Comparison of ENCODE assay signal across 1 cellular context in the genomic region with DNA sequence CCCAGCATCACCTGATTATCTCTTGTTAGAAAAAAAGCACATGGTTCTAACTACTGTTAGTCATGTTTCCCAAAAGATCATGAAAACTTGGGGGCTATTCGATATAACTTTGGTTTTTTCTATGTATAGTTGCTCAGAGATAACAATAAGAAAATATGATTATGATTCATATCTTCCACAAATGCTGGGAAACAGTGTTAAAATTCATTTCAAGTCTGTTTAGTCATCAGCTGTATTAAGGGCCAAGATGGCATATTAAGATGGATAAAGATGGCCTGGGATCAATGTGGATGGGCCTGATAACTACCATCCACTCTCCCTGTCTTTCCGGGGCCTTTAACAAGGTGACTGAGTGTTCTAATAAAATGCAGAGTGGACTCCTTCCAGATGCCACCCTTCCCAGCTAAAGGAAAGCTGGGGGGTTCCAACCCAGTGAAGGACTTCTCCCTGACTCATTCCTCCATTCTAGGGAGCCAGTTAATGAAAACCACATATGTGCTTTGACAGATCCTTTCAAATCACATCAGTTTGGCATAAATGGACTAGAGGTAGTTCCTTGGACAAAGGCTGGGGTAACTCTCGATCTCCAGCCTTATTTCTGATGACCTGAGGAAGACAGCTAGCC.
TF ChIP-seq lines count a peak whose summit lies in the region.

No MANE protein-coding gene starts in this region.

TF ChIP-seq in SK-N-SH, 30 proteins besides CTCF, POLR2A, EP300 and RAD21 (continued from another document):
- TF ChIP-seq, protein P1, sequence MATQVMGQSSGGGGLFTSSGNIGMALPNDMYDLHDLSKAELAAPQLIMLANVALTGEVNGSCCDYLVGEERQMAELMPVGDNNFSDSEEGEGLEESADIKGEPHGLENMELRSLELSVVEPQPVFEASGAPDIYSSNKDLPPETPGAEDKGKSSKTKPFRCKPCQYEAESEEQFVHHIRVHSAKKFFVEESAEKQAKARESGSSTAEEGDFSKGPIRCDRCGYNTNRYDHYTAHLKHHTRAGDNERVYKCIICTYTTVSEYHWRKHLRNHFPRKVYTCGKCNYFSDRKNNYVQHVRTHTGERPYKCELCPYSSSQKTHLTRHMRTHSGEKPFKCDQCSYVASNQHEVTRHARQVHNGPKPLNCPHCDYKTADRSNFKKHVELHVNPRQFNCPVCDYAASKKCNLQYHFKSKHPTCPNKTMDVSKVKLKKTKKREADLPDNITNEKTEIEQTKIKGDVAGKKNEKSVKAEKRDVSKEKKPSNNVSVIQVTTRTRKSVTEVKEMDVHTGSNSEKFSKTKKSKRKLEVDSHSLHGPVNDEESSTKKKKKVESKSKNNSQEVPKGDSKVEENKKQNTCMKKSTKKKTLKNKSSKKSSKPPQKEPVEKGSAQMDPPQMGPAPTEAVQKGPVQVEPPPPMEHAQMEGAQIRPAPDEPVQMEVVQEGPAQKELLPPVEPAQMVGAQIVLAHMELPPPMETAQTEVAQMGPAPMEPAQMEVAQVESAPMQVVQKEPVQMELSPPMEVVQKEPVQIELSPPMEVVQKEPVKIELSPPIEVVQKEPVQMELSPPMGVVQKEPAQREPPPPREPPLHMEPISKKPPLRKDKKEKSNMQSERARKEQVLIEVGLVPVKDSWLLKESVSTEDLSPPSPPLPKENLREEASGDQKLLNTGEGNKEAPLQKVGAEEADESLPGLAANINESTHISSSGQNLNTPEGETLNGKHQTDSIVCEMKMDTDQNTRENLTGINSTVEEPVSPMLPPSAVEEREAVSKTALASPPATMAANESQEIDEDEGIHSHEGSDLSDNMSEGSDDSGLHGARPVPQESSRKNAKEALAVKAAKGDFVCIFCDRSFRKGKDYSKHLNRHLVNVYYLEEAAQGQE (IDR thresholded peaks at IDR 0.05; ENCODE audit: low read depth, low read length): no peak
- no peak for TF ChIP-seq ELF1 (IDR thresholded peaks at IDR 0.05)
- TF ChIP-seq GATA2 (CRISPR knock-in tag; IDR thresholded peaks at IDR 0.05): no peak
- TF ChIP-seq FOXM1 (IDR thresholded peaks at IDR 0.05; ENCODE audit: low read depth): no peak
- no peak for TF ChIP-seq TAF1 (IDR thresholded peaks at IDR 0.05; ENCODE audit: borderline replicate concordance, low read depth, low read length)
- TF ChIP-seq CHD2 (IDR thresholded peaks at IDR 0.05; ENCODE audit: low read length, partially characterized antibody): no peak
- TF ChIP-seq, protein P2, sequence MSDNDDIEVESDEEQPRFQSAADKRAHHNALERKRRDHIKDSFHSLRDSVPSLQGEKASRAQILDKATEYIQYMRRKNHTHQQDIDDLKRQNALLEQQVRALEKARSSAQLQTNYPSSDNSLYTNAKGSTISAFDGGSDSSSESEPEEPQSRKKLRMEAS (IDR thresholded peaks at IDR 0.05; ENCODE audit: low read depth): no peak
- TF ChIP-seq YY1 (IDR thresholded peaks at IDR 0.05; ENCODE audit: low read depth): no peak
- TF ChIP-seq SIN3A (IDR thresholded peaks at IDR 0.05; ENCODE audit: borderline replicate concordance, low read depth, low read length): no peak
- TF ChIP-seq RCOR1 (IDR thresholded peaks at IDR 0.05; ENCODE audit: low read length): no peak
- no peak for TF ChIP-seq MEF2A (IDR thresholded peaks at IDR 0.05; ENCODE audit: borderline replicate concordance, low read depth)
- TF ChIP-seq, protein P3, sequence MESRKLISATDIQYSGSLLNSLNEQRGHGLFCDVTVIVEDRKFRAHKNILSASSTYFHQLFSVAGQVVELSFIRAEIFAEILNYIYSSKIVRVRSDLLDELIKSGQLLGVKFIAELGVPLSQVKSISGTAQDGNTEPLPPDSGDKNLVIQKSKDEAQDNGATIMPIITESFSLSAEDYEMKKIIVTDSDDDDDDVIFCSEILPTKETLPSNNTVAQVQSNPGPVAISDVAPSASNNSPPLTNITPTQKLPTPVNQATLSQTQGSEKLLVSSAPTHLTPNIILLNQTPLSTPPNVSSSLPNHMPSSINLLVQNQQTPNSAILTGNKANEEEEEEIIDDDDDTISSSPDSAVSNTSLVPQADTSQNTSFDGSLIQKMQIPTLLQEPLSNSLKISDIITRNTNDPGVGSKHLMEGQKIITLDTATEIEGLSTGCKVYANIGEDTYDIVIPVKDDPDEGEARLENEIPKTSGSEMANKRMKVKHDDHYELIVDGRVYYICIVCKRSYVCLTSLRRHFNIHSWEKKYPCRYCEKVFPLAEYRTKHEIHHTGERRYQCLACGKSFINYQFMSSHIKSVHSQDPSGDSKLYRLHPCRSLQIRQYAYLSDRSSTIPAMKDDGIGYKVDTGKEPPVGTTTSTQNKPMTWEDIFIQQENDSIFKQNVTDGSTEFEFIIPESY (IDR thresholded peaks at IDR 0.05; ENCODE audit: borderline replicate concordance, low read depth): no peak
- TF ChIP-seq, protein P4, sequence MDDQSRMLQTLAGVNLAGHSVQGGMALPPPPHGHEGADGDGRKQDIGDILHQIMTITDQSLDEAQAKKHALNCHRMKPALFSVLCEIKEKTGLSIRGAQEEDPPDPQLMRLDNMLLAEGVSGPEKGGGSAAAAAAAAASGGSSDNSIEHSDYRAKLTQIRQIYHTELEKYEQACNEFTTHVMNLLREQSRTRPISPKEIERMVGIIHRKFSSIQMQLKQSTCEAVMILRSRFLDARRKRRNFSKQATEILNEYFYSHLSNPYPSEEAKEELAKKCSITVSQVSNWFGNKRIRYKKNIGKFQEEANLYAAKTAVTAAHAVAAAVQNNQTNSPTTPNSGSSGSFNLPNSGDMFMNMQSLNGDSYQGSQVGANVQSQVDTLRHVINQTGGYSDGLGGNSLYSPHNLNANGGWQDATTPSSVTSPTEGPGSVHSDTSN (IDR thresholded peaks at IDR 0.05): peak; percentile 48
- TF ChIP-seq, protein P5, sequence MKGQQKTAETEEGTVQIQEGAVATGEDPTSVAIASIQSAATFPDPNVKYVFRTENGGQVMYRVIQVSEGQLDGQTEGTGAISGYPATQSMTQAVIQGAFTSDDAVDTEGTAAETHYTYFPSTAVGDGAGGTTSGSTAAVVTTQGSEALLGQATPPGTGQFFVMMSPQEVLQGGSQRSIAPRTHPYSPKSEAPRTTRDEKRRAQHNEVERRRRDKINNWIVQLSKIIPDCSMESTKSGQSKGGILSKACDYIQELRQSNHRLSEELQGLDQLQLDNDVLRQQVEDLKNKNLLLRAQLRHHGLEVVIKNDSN (IDR thresholded peaks at IDR 0.05; ENCODE audit: borderline replicate concordance, low read depth): no peak
- TF ChIP-seq SMC3 (IDR thresholded peaks at IDR 0.05; ENCODE audit: low read depth, low read length): no peak
TF ChIP-seq in SK-N-SH: peak in this region for 4.
